In genomic region chr4:99047710-99048109, GRCh38 we compare ENCODE assay signal across 1 cellular context.
TF ChIP-seq lines count a peak whose summit lies in the region.

No MANE protein-coding gene starts in this region.

TF ChIP-seq in HepG2, 621 proteins besides CTCF, POLR2A, EP300 and RAD21:
- TF ChIP-seq ZNF558 (CRISPR knock-in tag; IDR thresholded peaks at IDR 0.05; ENCODE audit: borderline replicate concordance) (no peak), IKZF5 (CRISPR knock-in tag; IDR thresholded peaks at IDR 0.05) (no peak), RNF219 (CRISPR knock-in tag; IDR thresholded peaks at IDR 0.05) (no peak), EZH2 (conservative IDR thresholded peaks at IDR 0.05; ENCODE audit: low read depth, low read length) (no peak), POLR2AphosphoS5 (IDR thresholded peaks at IDR 0.05; ENCODE audit: low read depth, low read length) (no peak), ZSCAN9 (CRISPR knock-in tag; IDR thresholded peaks at IDR 0.05; ENCODE audit: borderline replicate concordance) (no peak), NCOA2 (CRISPR knock-in tag; IDR thresholded peaks at IDR 0.05) (no peak), ZNF468 (CRISPR knock-in tag; IDR thresholded peaks at IDR 0.05) (no peak), ZSCAN5A (CRISPR knock-in tag; IDR thresholded peaks at IDR 0.05; ENCODE audit: borderline replicate concordance) (no peak), GTF3A (CRISPR knock-in tag; conservative IDR thresholded peaks at IDR 0.05) (no peak), ZNF672 (CRISPR knock-in tag; IDR thresholded peaks at IDR 0.05) (no peak), ZMYM4 (CRISPR knock-in tag; IDR thresholded peaks at IDR 0.05) (no peak), ZNF496 (CRISPR knock-in tag; IDR thresholded peaks at IDR 0.05; ENCODE audit: insufficient replicate concordance) (no peak), HES4 (CRISPR knock-in tag; IDR thresholded peaks at IDR 0.05; ENCODE audit: borderline replicate concordance) (no peak)
- TF ChIP-seq, protein P1, sequence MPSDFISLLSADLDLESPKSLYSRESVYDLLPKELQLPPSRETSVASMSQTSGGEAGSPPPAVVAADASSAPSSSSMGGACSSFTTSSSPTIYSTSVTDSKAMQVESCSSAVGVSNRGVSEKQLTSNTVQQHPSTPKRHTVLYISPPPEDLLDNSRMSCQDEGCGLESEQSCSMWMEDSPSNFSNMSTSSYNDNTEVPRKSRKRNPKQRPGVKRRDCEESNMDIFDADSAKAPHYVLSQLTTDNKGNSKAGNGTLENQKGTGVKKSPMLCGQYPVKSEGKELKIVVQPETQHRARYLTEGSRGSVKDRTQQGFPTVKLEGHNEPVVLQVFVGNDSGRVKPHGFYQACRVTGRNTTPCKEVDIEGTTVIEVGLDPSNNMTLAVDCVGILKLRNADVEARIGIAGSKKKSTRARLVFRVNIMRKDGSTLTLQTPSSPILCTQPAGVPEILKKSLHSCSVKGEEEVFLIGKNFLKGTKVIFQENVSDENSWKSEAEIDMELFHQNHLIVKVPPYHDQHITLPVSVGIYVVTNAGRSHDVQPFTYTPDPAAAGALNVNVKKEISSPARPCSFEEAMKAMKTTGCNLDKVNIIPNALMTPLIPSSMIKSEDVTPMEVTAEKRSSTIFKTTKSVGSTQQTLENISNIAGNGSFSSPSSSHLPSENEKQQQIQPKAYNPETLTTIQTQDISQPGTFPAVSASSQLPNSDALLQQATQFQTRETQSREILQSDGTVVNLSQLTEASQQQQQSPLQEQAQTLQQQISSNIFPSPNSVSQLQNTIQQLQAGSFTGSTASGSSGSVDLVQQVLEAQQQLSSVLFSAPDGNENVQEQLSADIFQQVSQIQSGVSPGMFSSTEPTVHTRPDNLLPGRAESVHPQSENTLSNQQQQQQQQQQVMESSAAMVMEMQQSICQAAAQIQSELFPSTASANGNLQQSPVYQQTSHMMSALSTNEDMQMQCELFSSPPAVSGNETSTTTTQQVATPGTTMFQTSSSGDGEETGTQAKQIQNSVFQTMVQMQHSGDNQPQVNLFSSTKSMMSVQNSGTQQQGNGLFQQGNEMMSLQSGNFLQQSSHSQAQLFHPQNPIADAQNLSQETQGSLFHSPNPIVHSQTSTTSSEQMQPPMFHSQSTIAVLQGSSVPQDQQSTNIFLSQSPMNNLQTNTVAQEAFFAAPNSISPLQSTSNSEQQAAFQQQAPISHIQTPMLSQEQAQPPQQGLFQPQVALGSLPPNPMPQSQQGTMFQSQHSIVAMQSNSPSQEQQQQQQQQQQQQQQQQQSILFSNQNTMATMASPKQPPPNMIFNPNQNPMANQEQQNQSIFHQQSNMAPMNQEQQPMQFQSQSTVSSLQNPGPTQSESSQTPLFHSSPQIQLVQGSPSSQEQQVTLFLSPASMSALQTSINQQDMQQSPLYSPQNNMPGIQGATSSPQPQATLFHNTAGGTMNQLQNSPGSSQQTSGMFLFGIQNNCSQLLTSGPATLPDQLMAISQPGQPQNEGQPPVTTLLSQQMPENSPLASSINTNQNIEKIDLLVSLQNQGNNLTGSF (CRISPR knock-in tag; IDR thresholded peaks at IDR 0.05), result no peak
